29 cellular contexts compared by ENCODE assay signal in genomic region chr12:113145720-113146551, GRCh38. TPM values are rescaled to one million over a fixed set of nuclear protein-coding genes. Genes with fewer than 3 reads are reported as not detected.
A peak's percentile ranks its signal among the peaks of the same experiment; 100 is the strongest.
DNase-seq lines count a peak whose midpoint lies in the region; ATAC-seq and TF ChIP-seq lines count a peak whose summit lies in the region.
"Had no signal": no experiment of that assay in that cellular context is flagged by ENCODE, and none has a peak within 500 bp of the region (broad histone marks: within the 10 kb centered on the region; RNA-seq: fewer than 3 reads in every experiment).

No MANE protein-coding gene starts in this region.

- H4K20me1 ChIP-seq in OCI-LY1 (ENCODE audit: insufficient read depth, low read length), result no peaks in the 10 kb centered on the region
- H4K20me1 ChIP-seq: BLaER1 treated with 17β-estradiol and CSF1 and Interleukin-3, amounts not matched to agents 10 nM and 100 nM had no signal

- peak overlapping the region; percentile 49 for H3K27ac ChIP-seq in OCI-LY1 (ENCODE audit: low read depth, low read length, poor library complexity, severe bottlenecking)
- no peak overlapping the region for H3K27ac ChIP-seq in adrenal gland
- H3K27ac ChIP-seq: BLaER1 treated with 17β-estradiol and CSF1 and Interleukin-3, amounts not matched to agents 10 nM and 100 nM; epithelial cell of prostate; gastroesophageal sphincter; upper lobe of left lung had no signal

- no peaks in the 10 kb centered on the region for H3K27me3 ChIP-seq in OCI-LY1 (ENCODE audit: insufficient read depth, low read length)
- no peaks in the 10 kb centered on the region for H3K27me3 ChIP-seq in adrenal gland

- H3K79me2 ChIP-seq in OCI-LY1 (ENCODE audit: insufficient read depth, low read length), result no peaks in the 10 kb centered on the region

- H3K4me1 ChIP-seq in OCI-LY1 (ENCODE audit: insufficient read depth, low read length, severe bottlenecking), result peaks cover 41% of the 10 kb centered on the region
- peaks cover 14 to 22% of the 10 kb centered on the region in 2 donors for H3K4me1 ChIP-seq in adrenal gland (replicated peaks in 1 of 2)

- peak; percentile 12 for ATAC-seq in omental fat pad (ENCODE audit: low FRiP score)
- ATAC-seq in GM21529 (IDR thresholded peaks at IDR 0.05; ENCODE audit: unreplicated experiment), result no peak
- ATAC-seq: gastroesophageal sphincter; naive thymus-derived CD4-positive, alpha-beta T cell; PC-3; SK-N-SH treated with all-trans-retinoic acid at 6 μM for 48 hours; T-helper 17 cell had no signal

- intact Hi-C loops in Calu3 (cut with micrococcal nuclease; ENCODE audit: unreplicated experiment), result no loop called here
- intact Hi-C loops in adrenal gland (cut with DNase I), result no loop called here

- no peak overlapping the region for H3K4me3 Mint-ChIP-seq in Calu3 (ENCODE audit: low read depth, unreplicated experiment)
- H3K4me3 Mint-ChIP-seq in endothelial cell (ENCODE audit: unreplicated experiment), result no peak overlapping the region
- H3K4me3 Mint-ChIP-seq: activated naive CD8-positive, alpha-beta T cell treated with anti-CD3 and anti-CD28 coated beads, Interleukin-2, amount 10 ng/mL, durations not matched to agents 7 days and 5 days; activated T-cell treated with anti-CD3 and anti-CD28 coated beads, Interleukin-2, amount 50 U/mL, for 24 hours; naive thymus-derived CD4-positive, alpha-beta T cell; T-helper 17 cell had no signal

- H3K4me3 ChIP-seq in OCI-LY1 (ENCODE audit: low read depth, low read length, poor library complexity, severe bottlenecking) (no peak overlapping the region), adrenal gland (no peak overlapping the region)
- H3K4me3 ChIP-seq: BLaER1 treated with 17β-estradiol and CSF1 and Interleukin-3, amounts not matched to agents 10 nM and 100 nM; gastroesophageal sphincter; upper lobe of left lung had no signal

- CTCF ChIA-PET in Calu3 (lab: Charles Lee), result interaction anchor here (0.6 to 0.7 kb wide), 3 partner anchors 76 to 1429 kb away, joined by 4 to 5 read pairs (median 5); no protein-coding TSS in a partner anchor

- peaks cover 24% of the 10 kb centered on the region for H3K36me3 Mint-ChIP-seq in Calu3 (ENCODE audit: insufficient read depth, unreplicated experiment)
- H3K36me3 Mint-ChIP-seq in endothelial cell (ENCODE audit: low read depth, unreplicated experiment), result no peaks in the 10 kb centered on the region
- H3K36me3 Mint-ChIP-seq: activated naive CD8-positive, alpha-beta T cell treated with anti-CD3 and anti-CD28 coated beads, Interleukin-2, amount 10 ng/mL, durations not matched to agents 7 days and 5 days had no signal

- H3K9me3 Mint-ChIP-seq in Calu3 (ENCODE audit: low read depth, unreplicated experiment) (no peaks in the 10 kb centered on the region), endothelial cell (ENCODE audit: unreplicated experiment) (no peaks in the 10 kb centered on the region)
- H3K9me3 Mint-ChIP-seq: activated naive CD8-positive, alpha-beta T cell treated with anti-CD3 and anti-CD28 coated beads, Interleukin-2, amount 10 ng/mL, durations not matched to agents 7 days and 5 days; activated T-cell treated with anti-CD3 and anti-CD28 coated beads, Interleukin-2, amount 50 U/mL, for 24 hours had no signal

- no peak overlapping the region for H3K9ac ChIP-seq in OCI-LY1 (ENCODE audit: low read length)
- H3K9ac ChIP-seq: BLaER1 treated with 17β-estradiol and CSF1 and Interleukin-3, amounts not matched to agents 10 nM and 100 nM had no signal

- no peaks in the 10 kb centered on the region for H3F3A ChIP-seq in OCI-LY1 (ENCODE audit: insufficient read depth, low read length)

- H3K9me3 ChIP-seq in OCI-LY1 (ENCODE audit: low read length) (no peaks in the 10 kb centered on the region; the same call in 1 of the 2 replicates), adrenal gland (replicated peaks in 1 of 3) (no peaks in the 10 kb centered on the region)

- H3K4me2 ChIP-seq in OCI-LY1 (ENCODE audit: low read length), result no peak overlapping the region
- H3K4me2 ChIP-seq: BLaER1 treated with 17β-estradiol and CSF1 and Interleukin-3, amounts not matched to agents 10 nM and 100 nM had no signal

- H3K27ac Mint-ChIP-seq in Calu3 (ENCODE audit: unreplicated experiment), result peak overlapping the region; percentile 17
- no peak overlapping the region for H3K27ac Mint-ChIP-seq in endothelial cell (ENCODE audit: unreplicated experiment)
- H3K27ac Mint-ChIP-seq: activated naive CD8-positive, alpha-beta T cell treated with anti-CD3 and anti-CD28 coated beads, Interleukin-2, amount 10 ng/mL, durations not matched to agents 7 days and 5 days; activated T-cell treated with anti-CD3 and anti-CD28 coated beads, Interleukin-2, amount 50 U/mL, for 24 hours; naive thymus-derived CD4-positive, alpha-beta T cell; T-helper 17 cell had no signal

- no peak for TF ChIP-seq CTCF in Calu3 (IDR thresholded peaks at IDR 0.05; ENCODE audit: unreplicated experiment)
- TF ChIP-seq CTCF in OCI-LY1 (IDR thresholded peaks at IDR 0.05; ENCODE audit: low read length), result no peak
- TF ChIP-seq CTCF in omental fat pad (IDR thresholded peaks at IDR 0.05), result no peak
- TF ChIP-seq CTCF in endothelial cell (IDR thresholded peaks at IDR 0.05; ENCODE audit: unreplicated experiment), result no peak
- TF ChIP-seq CTCF in adrenal gland (IDR thresholded peaks at IDR 0.05), result no peak

- TF ChIP-seq POLR2A in adrenal gland (IDR thresholded peaks at IDR 0.05), result no peak

- H3K4me1 Mint-ChIP-seq in Calu3 (ENCODE audit: low read depth, unreplicated experiment), result peaks cover 43% of the 10 kb centered on the region
- no peaks in the 10 kb centered on the region for H3K4me1 Mint-ChIP-seq in endothelial cell (ENCODE audit: unreplicated experiment)
- H3K4me1 Mint-ChIP-seq: activated naive CD8-positive, alpha-beta T cell treated with anti-CD3 and anti-CD28 coated beads, Interleukin-2, amount 10 ng/mL, durations not matched to agents 7 days and 5 days had no signal

- H3K27me3 Mint-ChIP-seq in Calu3 (ENCODE audit: unreplicated experiment) (no peaks in the 10 kb centered on the region), endothelial cell (ENCODE audit: unreplicated experiment) (peaks cover 8% of the 10 kb centered on the region)
- H3K27me3 Mint-ChIP-seq: activated T-cell treated with anti-CD3 and anti-CD28 coated beads, Interleukin-2, amount 50 U/mL, for 24 hours; T-helper 17 cell had no signal

- 71 to 77% (median 73%) methylated on average over 10 to 12 of the region's 12 CpGs for WGBS in adrenal gland, 4 donors

- DNase-seq in Calu3 (no peak), fibroblast of peridontal ligament (ENCODE audit: extremely low read depth) (peak; percentile 52), omental fat pad (ENCODE audit: low spot score) (no peak), nucleus accumbens (lab: John Stamatoyannopoulos, UW) (no peak), endothelial cell (ENCODE audit: low spot score) (no peak), adrenal gland (no peak)
- DNase-seq: activated gamma-delta T cell; activated naive CD8-positive, alpha-beta T cell treated with anti-CD3 and anti-CD28 coated beads, Interleukin-2, amount 10 ng/mL, durations not matched to agents 7 days and 5 days; activated T-cell treated with anti-CD3 and anti-CD28 coated beads, Interleukin-2, amount 50 U/mL, for 24 hours; hippocampal formation; midbrain; naive thymus-derived CD4-positive, alpha-beta T cell; NCI-H1048; NCI-H1694 treated with DMSO at 0.1 percent for 48 hours; NCI-H2171 treated with DMSO at 0.1 percent for 48 hours; NCI-H524 treated with DMSO at 0.1 percent for 48 hours; PC-3; small intestine; stimulated activated CD4-positive, alpha-beta T cell treated with anti-CD3 and anti-CD28 coated beads, Interleukin-2, amount 100 ng/mL, for 24 hours; T-helper 17 cell; upper lobe of left lung had no signal

- no peak overlapping the region for H2AFZ ChIP-seq in OCI-LY1 (ENCODE audit: low read length)

- H3K36me3 ChIP-seq in OCI-LY1 (ENCODE audit: insufficient read depth, low read length) (no peaks in the 10 kb centered on the region), adrenal gland (replicated peaks in 1 of 2) (no peaks in the 10 kb centered on the region)
- H3K36me3 ChIP-seq: BLaER1 treated with 17β-estradiol and CSF1 and Interleukin-3, amounts not matched to agents 10 nM and 100 nM; gastroesophageal sphincter; upper lobe of left lung had no signal

- H3K9me2 ChIP-seq in OCI-LY1 (ENCODE audit: low read depth, low read length), result no peaks in the 10 kb centered on the region

- BruUV-seq in Calu3 (replicated peaks; lab: Mats Ljungman, UMichigan), result no TSS peak

RNA-seq across cellular contexts. Expression of gene CFAP73, which starts 3.6 kb away (rescaled TPM):
- 2.3 and 3.2 TPM in 2 replicates for total RNA-seq in Calu3 (2022)
- total RNA-seq in omental fat pad, result not detected
- total RNA-seq in endothelial cell (ENCODE audit: unreplicated experiment), result not detected
- total RNA-seq in adrenal gland, result under 1 TPM in 2 of 8 donors, not detected in 6; 0.14 to 0.28 TPM
- polyA plus RNA-seq in adrenal gland, result under 1 TPM in 2 of 3 donors, not detected in 1; 0.24 to 0.57 TPM
- total RNA-seq: gastroesophageal sphincter, LHCN-M2, osteoblast, PC-3, T-helper 17 cell had no signal
- polyA plus RNA-seq: naive thymus-derived CD4-positive, alpha-beta T cell had no signal

RNA-seq across cellular contexts. Expression of gene RASAL1, which starts 10.4 kb away (rescaled TPM):
- total RNA-seq in Calu3 (2022) (59.7 and 85.9 TPM in 2 replicates), omental fat pad (not detected), endothelial cell (ENCODE audit: unreplicated experiment) (0.21 TPM), adrenal gland (10 to 100 TPM; 22.6 to 90.4 (median 43.3) TPM)
- 10 to 100 TPM; 38.9 to 54.2 (median 40.7) TPM for polyA plus RNA-seq in adrenal gland
- total RNA-seq: LHCN-M2, osteoblast had no signal

RNA-seq across cellular contexts. Expression of gene DDX54, which starts 39.3 kb away (rescaled TPM):
- total RNA-seq in Calu3 (2022) (104 and 112 TPM in 2 replicates), omental fat pad (10 to 100 TPM; 42.4 to 67.0 (median 51.8) TPM), endothelial cell (ENCODE audit: unreplicated experiment) (47.5 TPM), adrenal gland (100 to 1,000 TPM in 2 of 8 donors, 10 to 100 TPM in 6; 62.0 to 109 (median 79.9) TPM)
- polyA plus RNA-seq in adrenal gland, result 10 to 100 TPM; 27.9 to 60.5 (median 44.4) TPM

RNA-seq across cellular contexts. Expression of gene RITA1, which starts 39.6 kb away (rescaled TPM):
- total RNA-seq in Calu3 (2022) (27.4 and 28.4 TPM in 2 replicates), omental fat pad (10 to 100 TPM in 3 of 4 donors, 1 to 10 TPM in 1; 7.9 to 14.3 (median 11.5) TPM), endothelial cell (ENCODE audit: unreplicated experiment) (11.7 TPM), adrenal gland (10 to 100 TPM; 32.5 to 84.1 (median 42.5) TPM)
- polyA plus RNA-seq in adrenal gland, result 10 to 100 TPM; 17.5 to 19.6 (median 18.6) TPM

Comparison
In these comparisons a context has a peak if more than half of its experiments do, and no peak if none do; other contexts are left out.
1. RNA of gene RASAL1, which starts 10.4 kb away (total RNA-seq): 59.7 to 85.9 TPM in Calu3 and 22.6 to 90.4 TPM in adrenal gland; 0.21 TPM in endothelial cell (single experiment) and not detected in omental fat pad; every median in the first group is over 10 times any median in the second.